Comparison of ENCODE assay signal across 24 cellular contexts in the genomic region with DNA sequence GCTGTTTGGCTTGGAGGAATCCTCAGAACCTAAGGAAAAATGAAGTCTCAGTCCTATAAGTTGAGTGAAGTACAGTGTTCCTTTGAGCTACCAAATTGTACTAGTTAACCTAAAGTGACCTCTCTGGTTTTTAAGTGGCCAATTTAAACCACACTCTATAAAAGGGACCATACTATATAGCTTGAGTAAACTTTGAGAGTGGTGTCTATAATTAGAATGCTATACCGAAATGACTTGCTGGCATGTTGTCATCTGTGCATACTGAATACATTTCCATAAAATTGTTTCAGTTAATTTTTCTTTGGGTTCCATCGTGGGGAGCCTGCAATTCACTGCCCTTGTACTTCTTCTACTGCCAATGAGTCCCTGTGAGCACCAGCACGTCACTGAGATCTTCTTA.
DNase-seq lines count a peak whose midpoint lies in the region; ATAC-seq and TF ChIP-seq lines count a peak whose summit lies in the region.
"Had no signal": no experiment of that assay in that cellular context is flagged by ENCODE, and none has a peak within 500 bp of the region (broad histone marks: within the 10 kb centered on the region; RNA-seq: fewer than 3 reads in every experiment).

No MANE protein-coding gene starts in this region.

- no peak for TF ChIP-seq POLR2A in erythroblast (IDR thresholded peaks at IDR 0.05; ENCODE audit: low read length)

- H3K4me1 ChIP-seq in OCI-LY7 (ENCODE audit: insufficient read depth, low read length, poor library complexity, severe bottlenecking) (peaks cover 18% of the 10 kb centered on the region), mesendoderm (ENCODE audit: control insufficient read depth, low read depth, low read length) (peaks cover 4% of the 10 kb centered on the region)
- no peaks in the 10 kb centered on the region for H3K4me1 ChIP-seq in CD8-positive, alpha-beta memory T cell (ENCODE audit: insufficient read depth, low read length)

- no peaks in the 10 kb centered on the region for H3K9me2 ChIP-seq in OCI-LY7 (ENCODE audit: insufficient read depth, low read length)

- no peaks in the 10 kb centered on the region for H3K79me2 ChIP-seq in OCI-LY7 (ENCODE audit: insufficient read depth, low read depth, low read length)
- H3K79me2 ChIP-seq in mesendoderm (ENCODE audit: control insufficient read depth, insufficient read depth, low read length) = no peaks in the 10 kb centered on the region

- H3K27me3 ChIP-seq in mesendoderm (ENCODE audit: insufficient read depth, low read length, poor library complexity) = no peaks in the 10 kb centered on the region
- no peaks in the 10 kb centered on the region for H3K27me3 ChIP-seq in CD8-positive, alpha-beta memory T cell (ENCODE audit: insufficient read depth, low read length, poor library complexity, severe bottlenecking)

- H3K4me3 Mint-ChIP-seq in nephron progenitor cell = no peak overlapping the region
- H3K4me3 Mint-ChIP-seq in CD8-positive, alpha-beta memory T cell = no peak overlapping the region
- H3K4me3 Mint-ChIP-seq: B cell; CD4-positive, CD25-positive, alpha-beta regulatory T cell; H9; HFFc6; T-helper 1 cell treated with Interleukin-12 subunit alpha and Interleukin-12 subunit beta and Interleukin-4 antibody, amounts not matched to agents 30 μg/mL and 1 μg/mL, for 36 hours had no signal

- no peak overlapping the region for H3K56ac ChIP-seq in mesendoderm (ENCODE audit: low read length)

- no TSS peak for BruUV-seq in OCI-LY7 (replicated peaks; lab: Mats Ljungman, UMichigan)

- no peak overlapping the region for H3K4me3 ChIP-seq in OCI-LY7 (ENCODE audit: low read depth, low read length, poor library complexity, severe bottlenecking)
- no peak overlapping the region for H3K4me3 ChIP-seq in mesendoderm (ENCODE audit: low read length)
- no peak overlapping the region for H3K4me3 ChIP-seq in CD8-positive, alpha-beta memory T cell (ENCODE audit: low read length)
- H3K4me3 ChIP-seq: A549, GM23248 had no signal

- no peak overlapping the region for H4K8ac ChIP-seq in mesendoderm (ENCODE audit: low read depth, low read length)

- no peak overlapping the region for H3K4ac ChIP-seq in mesendoderm (ENCODE audit: low read depth, low read length)

- POLR2A ChIA-PET in OCI-LY7 (lab: Charles Lee) = interaction anchor here (0.6 to 2.0 kb wide), 11 partner anchors 9 to 187 kb away, joined by 3 to 7 read pairs (median 4); no protein-coding TSS in a partner anchor
- POLR2A ChIA-PET in CD8-positive, alpha-beta memory T cell (lab: Charles Lee) = no interaction called here

- H3K27me3 Mint-ChIP-seq in nephron progenitor cell (ENCODE audit: low read depth, poor library complexity) = no peaks in the 10 kb centered on the region
- no peaks in the 10 kb centered on the region for H3K27me3 Mint-ChIP-seq in CD8-positive, alpha-beta memory T cell
- H3K27me3 Mint-ChIP-seq: B cell; CD4-positive, CD25-positive, alpha-beta regulatory T cell had no signal

- no peak overlapping the region for H3K23ac ChIP-seq in mesendoderm (ENCODE audit: low read length)

- H3K36me3 ChIP-seq in OCI-LY7 (ENCODE audit: insufficient read depth, low read length) (no peaks in the 10 kb centered on the region), mesendoderm (ENCODE audit: control insufficient read depth, insufficient read depth, low read length) (no peaks in the 10 kb centered on the region)
- H3K36me3 ChIP-seq in CD8-positive, alpha-beta memory T cell (ENCODE audit: insufficient read depth, low read length) = no peaks in the 10 kb centered on the region

- DNase-seq in OCI-LY7 (ENCODE audit: low spot score) (no peak), mesendoderm (no peak), GDM1 (lab: John Stamatoyannopoulos, UW) (no peak), erythroblast (lab: John Stamatoyannopoulos, UW) (no peak), nephron progenitor cell (no peak)
- DNase-seq in CD8-positive, alpha-beta memory T cell = no peak
- DNase-seq: CD4-positive, CD25-positive, alpha-beta regulatory T cell; COR-L47; DMS 273 treated with DMSO at 0.1 percent for 48 hours; DND-41; GM23248; H9; HFFc6; KG1; MV-4-11; NCI-H1105 treated with DMSO at 0.1 percent for 48 hours; NCI-H2081; NCI-H2171 treated with DMSO at 0.1 percent for 48 hours; SHP77 had no signal

- H4K5ac ChIP-seq in mesendoderm (ENCODE audit: low read length) = no peak overlapping the region

- intact Hi-C loops in OCI-LY7 (cut with micrococcal nuclease; ENCODE audit: unreplicated experiment) = no loop called here

- H3K4me1 Mint-ChIP-seq in nephron progenitor cell = peaks cover 6% of the 10 kb centered on the region
- no peaks in the 10 kb centered on the region for H3K4me1 Mint-ChIP-seq in CD8-positive, alpha-beta memory T cell
- H3K4me1 Mint-ChIP-seq: CD4-positive, CD25-positive, alpha-beta regulatory T cell had no signal

- H3K4me2 ChIP-seq in OCI-LY7 (ENCODE audit: low read length) (no peak overlapping the region), mesendoderm (ENCODE audit: low read length) (no peak overlapping the region)
- H3K4me2 ChIP-seq: A549 had no signal

- WGBS in mesendoderm (ENCODE audit: extremely low coverage, insufficient coverage, low lambda C conversion rate) = no CpG with 5 or more reads among the region's 3 CpGs

- no peaks in the 10 kb centered on the region for H3K36me3 Mint-ChIP-seq in nephron progenitor cell (ENCODE audit: low read depth)
- H3K36me3 Mint-ChIP-seq in CD8-positive, alpha-beta memory T cell = no peaks in the 10 kb centered on the region
- H3K36me3 Mint-ChIP-seq: CD4-positive, CD25-positive, alpha-beta regulatory T cell had no signal

- no peak overlapping the region for H2AK5ac ChIP-seq in mesendoderm (ENCODE audit: low read length)

- H2AFZ ChIP-seq in OCI-LY7 (ENCODE audit: low read length) = peak overlapping the region; percentile 48; the same call in 1 of the 2 replicates

- H3K27ac Mint-ChIP-seq in nephron progenitor cell = no peak overlapping the region
- no peak overlapping the region for H3K27ac Mint-ChIP-seq in CD8-positive, alpha-beta memory T cell
- H3K27ac Mint-ChIP-seq: B cell; CD4-positive, CD25-positive, alpha-beta regulatory T cell; H9; HFFc6; T-helper 1 cell treated with Interleukin-12 subunit alpha and Interleukin-12 subunit beta and Interleukin-4 antibody, amounts not matched to agents 30 μg/mL and 1 μg/mL, for 36 hours had no signal

- peak overlapping the region; percentile 40 for H3K18ac ChIP-seq in mesendoderm (ENCODE audit: low read length)

- H2BK5ac ChIP-seq in mesendoderm (ENCODE audit: low read length) = no peak overlapping the region

- no peak overlapping the region for H3K9ac ChIP-seq in mesendoderm (ENCODE audit: low read length)
- H3K9ac ChIP-seq: GM23248 had no signal

- CTCF ChIA-PET in OCI-LY7 (lab: Charles Lee; ENCODE audit: unreplicated experiment) = no interaction called here
- CTCF ChIA-PET in CD8-positive, alpha-beta memory T cell (lab: Charles Lee) = no interaction called here

- H3K9me3 ChIP-seq in OCI-LY7 (ENCODE audit: low read length) = no peaks in the 10 kb centered on the region
- no peaks in the 10 kb centered on the region for H3K9me3 ChIP-seq in CD8-positive, alpha-beta memory T cell (ENCODE audit: low read length)
- H3K9me3 ChIP-seq: A549 had no signal

- ATAC-seq in GM18498 (IDR thresholded peaks at IDR 0.05; ENCODE audit: unreplicated experiment) = peak; percentile 43
- peak; percentile 33 for ATAC-seq in HG02610 (IDR thresholded peaks at IDR 0.05; ENCODE audit: unreplicated experiment)
- ATAC-seq: A549 had no signal

- H2BK120ac ChIP-seq in mesendoderm (ENCODE audit: low read depth, low read length) = no peak overlapping the region

- no peaks in the 10 kb centered on the region for H3K9me3 Mint-ChIP-seq in nephron progenitor cell
- peaks cover 0 to 10% (median 3%) of the 10 kb centered on the region in 5 donors for H3K9me3 Mint-ChIP-seq in CD8-positive, alpha-beta memory T cell
- H3K9me3 Mint-ChIP-seq: HFFc6; T-helper 1 cell treated with Interleukin-12 subunit alpha and Interleukin-12 subunit beta and Interleukin-4 antibody, amounts not matched to agents 30 μg/mL and 1 μg/mL, for 36 hours had no signal

- H3K79me1 ChIP-seq in mesendoderm (ENCODE audit: low read length) = no peaks in the 10 kb centered on the region

- H3K27ac ChIP-seq in OCI-LY7 (ENCODE audit: low read depth, low read length, poor library complexity, severe bottlenecking) (no peak overlapping the region), mesendoderm (ENCODE audit: low read depth, low read length) (no peak overlapping the region)
- no peak overlapping the region for H3K27ac ChIP-seq in CD8-positive, alpha-beta memory T cell (ENCODE audit: low read depth, low read length)
- H3K27ac ChIP-seq: A549, GM23248 had no signal

- no peaks in the 10 kb centered on the region for H4K20me1 ChIP-seq in OCI-LY7 (ENCODE audit: insufficient read depth, low read length)

- H2BK15ac ChIP-seq in mesendoderm (replicated peaks; ENCODE audit: low read depth) = no peak overlapping the region

- no peak for TF ChIP-seq CTCF in OCI-LY7 (conservative IDR thresholded peaks at IDR 0.05; ENCODE audit: low read length)
- no peak for TF ChIP-seq CTCF in nephron progenitor cell (IDR thresholded peaks at IDR 0.05)
